ENCODE assay signal across 1 cellular context in the genomic region with DNA sequence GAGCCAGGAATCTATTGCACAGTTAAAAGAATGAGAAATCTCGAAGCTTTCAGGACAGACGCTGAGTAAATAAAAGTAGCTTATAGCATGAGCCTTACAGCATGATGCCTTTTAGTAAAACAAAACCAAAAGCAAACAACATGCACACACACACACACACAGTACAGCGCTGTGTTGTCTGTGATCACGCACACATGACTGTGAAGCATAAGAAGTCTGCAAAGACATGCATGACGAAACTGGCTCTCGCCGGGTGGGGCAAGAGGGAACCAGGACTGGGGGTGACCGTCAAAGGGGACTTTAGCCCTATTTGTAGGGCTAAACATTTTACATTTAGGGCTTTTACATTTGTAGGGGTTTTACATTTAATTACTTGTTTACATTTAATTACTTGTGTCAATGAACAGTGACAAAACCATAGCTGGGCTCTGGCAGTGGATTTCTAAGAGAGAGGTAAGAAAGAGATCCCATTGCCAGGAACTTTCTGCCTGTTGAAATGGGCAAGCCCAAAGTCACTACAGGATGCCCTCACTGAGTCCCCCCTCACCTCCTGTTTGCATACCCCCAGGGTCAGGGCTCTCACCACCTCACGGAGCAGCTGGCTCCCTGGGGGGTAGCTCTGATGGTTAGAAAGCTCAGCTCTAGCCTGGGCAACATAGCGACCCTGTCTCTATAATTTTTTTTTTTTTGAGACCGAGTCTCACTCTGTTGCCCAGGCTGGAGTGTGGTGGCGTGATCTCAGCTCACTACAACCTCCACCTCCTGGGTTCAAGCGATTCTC.
TF ChIP-seq lines count a peak whose summit lies in the region.

No MANE protein-coding gene starts in this region.

TF ChIP-seq in HepG2, 621 proteins besides CTCF, POLR2A, EP300 and RAD21:
- TF ChIP-seq, protein P1, sequence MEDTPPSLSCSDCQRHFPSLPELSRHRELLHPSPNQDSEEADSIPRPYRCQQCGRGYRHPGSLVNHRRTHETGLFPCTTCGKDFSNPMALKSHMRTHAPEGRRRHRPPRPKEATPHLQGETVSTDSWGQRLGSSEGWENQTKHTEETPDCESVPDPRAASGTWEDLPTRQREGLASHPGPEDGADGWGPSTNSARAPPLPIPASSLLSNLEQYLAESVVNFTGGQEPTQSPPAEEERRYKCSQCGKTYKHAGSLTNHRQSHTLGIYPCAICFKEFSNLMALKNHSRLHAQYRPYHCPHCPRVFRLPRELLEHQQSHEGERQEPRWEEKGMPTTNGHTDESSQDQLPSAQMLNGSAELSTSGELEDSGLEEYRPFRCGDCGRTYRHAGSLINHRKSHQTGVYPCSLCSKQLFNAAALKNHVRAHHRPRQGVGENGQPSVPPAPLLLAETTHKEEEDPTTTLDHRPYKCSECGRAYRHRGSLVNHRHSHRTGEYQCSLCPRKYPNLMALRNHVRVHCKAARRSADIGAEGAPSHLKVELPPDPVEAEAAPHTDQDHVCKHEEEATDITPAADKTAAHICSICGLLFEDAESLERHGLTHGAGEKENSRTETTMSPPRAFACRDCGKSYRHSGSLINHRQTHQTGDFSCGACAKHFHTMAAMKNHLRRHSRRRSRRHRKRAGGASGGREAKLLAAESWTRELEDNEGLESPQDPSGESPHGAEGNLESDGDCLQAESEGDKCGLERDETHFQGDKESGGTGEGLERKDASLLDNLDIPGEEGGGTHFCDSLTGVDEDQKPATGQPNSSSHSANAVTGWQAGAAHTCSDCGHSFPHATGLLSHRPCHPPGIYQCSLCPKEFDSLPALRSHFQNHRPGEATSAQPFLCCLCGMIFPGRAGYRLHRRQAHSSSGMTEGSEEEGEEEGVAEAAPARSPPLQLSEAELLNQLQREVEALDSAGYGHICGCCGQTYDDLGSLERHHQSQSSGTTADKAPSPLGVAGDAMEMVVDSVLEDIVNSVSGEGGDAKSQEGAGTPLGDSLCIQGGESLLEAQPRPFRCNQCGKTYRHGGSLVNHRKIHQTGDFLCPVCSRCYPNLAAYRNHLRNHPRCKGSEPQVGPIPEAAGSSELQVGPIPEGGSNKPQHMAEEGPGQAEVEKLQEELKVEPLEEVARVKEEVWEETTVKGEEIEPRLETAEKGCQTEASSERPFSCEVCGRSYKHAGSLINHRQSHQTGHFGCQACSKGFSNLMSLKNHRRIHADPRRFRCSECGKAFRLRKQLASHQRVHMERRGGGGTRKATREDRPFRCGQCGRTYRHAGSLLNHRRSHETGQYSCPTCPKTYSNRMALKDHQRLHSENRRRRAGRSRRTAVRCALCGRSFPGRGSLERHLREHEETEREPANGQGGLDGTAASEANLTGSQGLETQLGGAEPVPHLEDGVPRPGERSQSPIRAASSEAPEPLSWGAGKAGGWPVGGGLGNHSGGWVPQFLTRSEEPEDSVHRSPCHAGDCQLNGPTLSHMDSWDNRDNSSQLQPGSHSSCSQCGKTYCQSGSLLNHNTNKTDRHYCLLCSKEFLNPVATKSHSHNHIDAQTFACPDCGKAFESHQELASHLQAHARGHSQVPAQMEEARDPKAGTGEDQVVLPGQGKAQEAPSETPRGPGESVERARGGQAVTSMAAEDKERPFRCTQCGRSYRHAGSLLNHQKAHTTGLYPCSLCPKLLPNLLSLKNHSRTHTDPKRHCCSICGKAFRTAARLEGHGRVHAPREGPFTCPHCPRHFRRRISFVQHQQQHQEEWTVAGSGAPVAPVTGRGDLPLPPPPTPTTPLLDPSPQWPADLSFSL (CRISPR knock-in tag; IDR thresholded peaks at IDR 0.05): no peak
- no peak for TF ChIP-seq HMG20B (CRISPR knock-in tag; conservative IDR thresholded peaks at IDR 0.05)
- no peak for TF ChIP-seq SNAPC4 (CRISPR knock-in tag; IDR thresholded peaks at IDR 0.05)
- no peak for TF ChIP-seq ZNF292 (CRISPR knock-in tag; IDR thresholded peaks at IDR 0.05; ENCODE audit: borderline replicate concordance, low read depth)
- no peak for TF ChIP-seq ASH2L (IDR thresholded peaks at IDR 0.05; ENCODE audit: insufficient read length, low read depth, low read length)
- no peak for TF ChIP-seq PRDM4 (CRISPR knock-in tag; IDR thresholded peaks at IDR 0.05; ENCODE audit: borderline replicate concordance)
- TF ChIP-seq SALL1 (CRISPR knock-in tag; IDR thresholded peaks at IDR 0.05): no peak
- no peak for TF ChIP-seq DNMT3B (CRISPR knock-in tag; conservative IDR thresholded peaks at IDR 0.05)
- no peak for TF ChIP-seq ZNF558 (CRISPR knock-in tag; IDR thresholded peaks at IDR 0.05; ENCODE audit: borderline replicate concordance)
- no peak for TF ChIP-seq JUNB (CRISPR knock-in tag; IDR thresholded peaks at IDR 0.05; ENCODE audit: borderline replicate concordance)
- TF ChIP-seq ZNF331 (CRISPR knock-in tag; IDR thresholded peaks at IDR 0.05): no peak
- TF ChIP-seq ZNF281 (CRISPR knock-in tag; IDR thresholded peaks at IDR 0.05; ENCODE audit: borderline replicate concordance): no peak
- no peak for TF ChIP-seq SMARCC2 (IDR thresholded peaks at IDR 0.05)
